Comparison of ENCODE assay signal across 11 cellular contexts in the genomic region with DNA sequence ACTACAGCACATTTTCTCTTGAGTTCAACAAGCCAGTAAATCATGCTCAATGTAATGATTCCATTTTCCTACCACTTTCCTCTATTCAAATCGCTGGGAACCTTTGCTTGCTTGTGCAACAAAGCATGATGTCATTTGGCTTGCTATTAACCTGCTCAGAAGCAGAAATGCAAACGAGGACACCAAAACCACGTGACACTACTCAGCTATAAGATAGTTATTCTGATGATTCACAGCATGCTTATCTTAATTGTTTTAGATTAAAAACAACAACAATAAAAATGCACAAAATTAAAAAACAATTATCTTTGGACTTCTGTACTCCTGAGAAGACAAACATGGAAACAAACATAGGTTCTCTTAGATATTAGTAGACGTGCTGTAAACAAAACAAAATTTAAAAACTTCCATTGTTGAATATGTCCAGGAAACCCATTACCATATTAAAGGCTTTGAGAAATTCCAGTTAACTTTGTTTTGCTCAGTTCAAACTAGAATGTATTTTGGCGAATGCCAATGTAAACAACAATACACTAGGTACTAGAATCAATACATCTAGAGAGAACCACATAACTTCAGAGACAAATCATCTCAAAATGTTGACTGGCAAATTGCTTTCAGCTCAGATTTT.
DNase-seq lines count a peak whose midpoint lies in the region; ATAC-seq and TF ChIP-seq lines count a peak whose summit lies in the region.
"Had no signal": no experiment of that assay in that cellular context is flagged by ENCODE, and none has a peak within 500 bp of the region (broad histone marks: within the 10 kb centered on the region; RNA-seq: fewer than 3 reads in every experiment).

No MANE protein-coding gene starts in this region.

- no peak overlapping the region for H3K4me3 ChIP-seq in astrocyte of the cerebellum (ENCODE audit: low read depth, low read length)
- no peak overlapping the region for H3K4me3 ChIP-seq in H7 (ENCODE audit: insufficient read depth, low read depth, low read length)
- no peak overlapping the region for H3K4me3 ChIP-seq in left lung
- H3K4me3 ChIP-seq in neuronal stem cell (ENCODE audit: low read length in 2 of 2) = no peak overlapping the region
- H3K4me3 ChIP-seq: testis had no signal

- H3K4me1 ChIP-seq in left lung (no peaks in the 10 kb centered on the region), neuronal stem cell (ENCODE audit: control insufficient read depth in 2 of 2, insufficient read depth in 1 of 2, low read depth in 1 of 2, low read length in 2 of 2) (no peaks in the 10 kb centered on the region)

- no peak overlapping the region for H2BK15ac ChIP-seq in neuronal stem cell (ENCODE audit: low read length)

- H3K27ac ChIP-seq in left lung (no peak overlapping the region), neuronal stem cell (replicated peaks; ENCODE audit: low read length) (no peak overlapping the region)
- H3K27ac ChIP-seq: foreskin keratinocyte, testis had no signal

- no peaks in the 10 kb centered on the region for H3K79me1 ChIP-seq in neuronal stem cell (ENCODE audit: low read depth, low read length)

- WGBS in neuronal stem cell (ENCODE audit: extremely low coverage in 2 of 2, insufficient read length in 2 of 2, insufficient replicate concordance in 1 of 2), 2 donors = no CpG with 5 or more reads among the region's 5 CpGs

- no peak overlapping the region for H3K4ac ChIP-seq in neuronal stem cell (ENCODE audit: low read length)

- intact Hi-C loops in left lung (cut with DNase I) = no loop called here

- TF ChIP-seq EP300 in Ishikawa (IDR thresholded peaks at IDR 0.05; ENCODE audit: borderline replicate concordance) = no peak

- H2BK5ac ChIP-seq in neuronal stem cell (ENCODE audit: low read length) = no peak overlapping the region

- in situ Hi-C loops in astrocyte of the cerebellum (cut with HindIII; ENCODE audit: low sequenced_read_pairs) = no loop called here

- no peak overlapping the region for H3K23ac ChIP-seq in neuronal stem cell (ENCODE audit: low read depth, low read length, poor library complexity)

- H3K27me3 ChIP-seq in H7 (ENCODE audit: control insufficient read depth, insufficient read depth, low read length) (no peaks in the 10 kb centered on the region), left lung (no peaks in the 10 kb centered on the region), neuronal stem cell (ENCODE audit: control insufficient read depth in 3 of 3, insufficient read depth in 3 of 3, low read depth in 1 of 3, low read length in 3 of 3) (peaks cover 0 to 3% (median 0%) of the 10 kb centered on the region in 3 experiments)
- H3K27me3 ChIP-seq: foreskin keratinocyte, testis had no signal

- no peak overlapping the region for H2BK120ac ChIP-seq in neuronal stem cell (ENCODE audit: low read depth, low read length)

- no peak overlapping the region for H2AK5ac ChIP-seq in neuronal stem cell (ENCODE audit: low read depth, low read length)

- no peak overlapping the region for H2BK12ac ChIP-seq in neuronal stem cell (ENCODE audit: low read length)

- ATAC-seq in GM19025 (IDR thresholded peaks at IDR 0.05; ENCODE audit: low read depth, unreplicated experiment) (peak; percentile 42), left lung (no peak)
- ATAC-seq: foreskin keratinocyte had no signal

- TF ChIP-seq RAD21 in Ishikawa (IDR thresholded peaks at IDR 0.05; ENCODE audit: low read depth) = no peak

- H3K9me3 ChIP-seq in left lung (no peaks in the 10 kb centered on the region), neuronal stem cell (replicated peaks in 1 of 2; ENCODE audit: control insufficient read depth in 2 of 2, insufficient read depth in 1 of 2, low read depth in 1 of 2, low read length in 2 of 2) (no peaks in the 10 kb centered on the region)
- H3K9me3 ChIP-seq: testis had no signal

- no peak overlapping the region for H3K4me2 ChIP-seq in neuronal stem cell (ENCODE audit: insufficient read depth, low read length, poor library complexity, severe bottlenecking)

- no peaks in the 10 kb centered on the region for H3K36me3 ChIP-seq in H7 (replicated peaks; ENCODE audit: control insufficient read depth, insufficient read depth, low read length)
- H3K36me3 ChIP-seq in left lung = no peaks in the 10 kb centered on the region
- no peaks in the 10 kb centered on the region for H3K36me3 ChIP-seq in neuronal stem cell (replicated peaks in 1 of 2; ENCODE audit: control insufficient read depth in 2 of 2, insufficient read depth in 2 of 2, low read length in 2 of 2)

- H4K8ac ChIP-seq in neuronal stem cell (ENCODE audit: low read depth, low read length) = no peak overlapping the region

- TF ChIP-seq CTCF in astrocyte of the cerebellum (IDR thresholded peaks at IDR 0.05; ENCODE audit: low read depth, low read length, missing control alignments) (no peak), left lung (IDR thresholded peaks at IDR 0.05) (no peak)

- no peak overlapping the region for H3K18ac ChIP-seq in neuronal stem cell (ENCODE audit: low read length)

- no peak overlapping the region for H3K14ac ChIP-seq in neuronal stem cell (ENCODE audit: low read length)

- no peak overlapping the region for H3K9ac ChIP-seq in neuronal stem cell (ENCODE audit: low read depth, low read length, poor library complexity)

- no peak overlapping the region for H2AFZ ChIP-seq in neuronal stem cell (ENCODE audit: low read length)

- peak; percentile 26 for DNase-seq in astrocyte of the cerebellum (ENCODE audit: low read depth)
- peak; percentile 67 for DNase-seq in kidney tubule cell (ENCODE audit: low spot score)
- no peak for DNase-seq in H7
- no peak for DNase-seq in left lung
- no peak for DNase-seq in medulla oblongata (ENCODE audit: extremely low spot score)
- DNase-seq in neuronal stem cell (ENCODE audit: low spot score) = no peak
- DNase-seq: activated CD4-positive, alpha-beta T cell treated with anti-CD3 and anti-CD28 coated beads for 48 hours; testis had no signal

- H4K91ac ChIP-seq in neuronal stem cell (ENCODE audit: low read depth, low read length, poor library complexity) = no peak overlapping the region

TF ChIP-seq in Ishikawa, 13 proteins besides CTCF, POLR2A, EP300 and RAD21:
- TF ChIP-seq, protein P1, sequence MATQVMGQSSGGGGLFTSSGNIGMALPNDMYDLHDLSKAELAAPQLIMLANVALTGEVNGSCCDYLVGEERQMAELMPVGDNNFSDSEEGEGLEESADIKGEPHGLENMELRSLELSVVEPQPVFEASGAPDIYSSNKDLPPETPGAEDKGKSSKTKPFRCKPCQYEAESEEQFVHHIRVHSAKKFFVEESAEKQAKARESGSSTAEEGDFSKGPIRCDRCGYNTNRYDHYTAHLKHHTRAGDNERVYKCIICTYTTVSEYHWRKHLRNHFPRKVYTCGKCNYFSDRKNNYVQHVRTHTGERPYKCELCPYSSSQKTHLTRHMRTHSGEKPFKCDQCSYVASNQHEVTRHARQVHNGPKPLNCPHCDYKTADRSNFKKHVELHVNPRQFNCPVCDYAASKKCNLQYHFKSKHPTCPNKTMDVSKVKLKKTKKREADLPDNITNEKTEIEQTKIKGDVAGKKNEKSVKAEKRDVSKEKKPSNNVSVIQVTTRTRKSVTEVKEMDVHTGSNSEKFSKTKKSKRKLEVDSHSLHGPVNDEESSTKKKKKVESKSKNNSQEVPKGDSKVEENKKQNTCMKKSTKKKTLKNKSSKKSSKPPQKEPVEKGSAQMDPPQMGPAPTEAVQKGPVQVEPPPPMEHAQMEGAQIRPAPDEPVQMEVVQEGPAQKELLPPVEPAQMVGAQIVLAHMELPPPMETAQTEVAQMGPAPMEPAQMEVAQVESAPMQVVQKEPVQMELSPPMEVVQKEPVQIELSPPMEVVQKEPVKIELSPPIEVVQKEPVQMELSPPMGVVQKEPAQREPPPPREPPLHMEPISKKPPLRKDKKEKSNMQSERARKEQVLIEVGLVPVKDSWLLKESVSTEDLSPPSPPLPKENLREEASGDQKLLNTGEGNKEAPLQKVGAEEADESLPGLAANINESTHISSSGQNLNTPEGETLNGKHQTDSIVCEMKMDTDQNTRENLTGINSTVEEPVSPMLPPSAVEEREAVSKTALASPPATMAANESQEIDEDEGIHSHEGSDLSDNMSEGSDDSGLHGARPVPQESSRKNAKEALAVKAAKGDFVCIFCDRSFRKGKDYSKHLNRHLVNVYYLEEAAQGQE (IDR thresholded peaks at IDR 0.05; ENCODE audit: low read depth) = no peak
- TF ChIP-seq, protein P2, sequence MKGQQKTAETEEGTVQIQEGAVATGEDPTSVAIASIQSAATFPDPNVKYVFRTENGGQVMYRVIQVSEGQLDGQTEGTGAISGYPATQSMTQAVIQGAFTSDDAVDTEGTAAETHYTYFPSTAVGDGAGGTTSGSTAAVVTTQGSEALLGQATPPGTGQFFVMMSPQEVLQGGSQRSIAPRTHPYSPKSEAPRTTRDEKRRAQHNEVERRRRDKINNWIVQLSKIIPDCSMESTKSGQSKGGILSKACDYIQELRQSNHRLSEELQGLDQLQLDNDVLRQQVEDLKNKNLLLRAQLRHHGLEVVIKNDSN (IDR thresholded peaks at IDR 0.05) = peak; percentile 45; the same call in 1 of the 2 replicates

Comparison
In these comparisons a context has a peak if more than half of its experiments do, and no peak if none do; other contexts are left out.
1. DNase-seq: peak in astrocyte of the cerebellum (single experiment) and kidney tubule cell (single experiment); none in H7 (single experiment), left lung (0 of 2), medulla oblongata (single experiment) and neuronal stem cell (single experiment).